ENCODE assay signal across 25 cellular contexts in the genomic region with DNA sequence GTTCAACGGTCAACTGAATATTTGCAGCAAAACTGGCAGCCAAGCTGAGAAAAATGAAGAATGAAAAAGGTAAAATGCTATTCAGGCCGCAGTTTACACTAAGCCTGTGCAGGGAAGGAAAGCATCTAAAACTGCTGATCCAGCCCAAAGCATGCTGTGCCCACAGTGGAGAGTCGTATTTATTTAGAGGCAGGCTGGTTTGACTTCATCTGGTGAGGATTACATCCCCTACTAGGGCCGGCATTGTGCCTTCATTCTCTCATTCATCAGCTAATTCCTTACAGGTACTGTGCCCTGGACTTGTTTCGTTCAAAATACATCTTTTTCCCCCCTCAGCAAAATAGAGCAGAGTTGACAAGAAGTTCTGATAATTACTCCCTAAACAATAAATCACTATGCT.
DNase-seq lines count a peak whose midpoint lies in the region; ATAC-seq, FAIRE-seq and TF ChIP-seq lines count a peak whose summit lies in the region.
"Had no signal": no experiment of that assay in that cellular context is flagged by ENCODE, and none has a peak within 500 bp of the region (broad histone marks: within the 10 kb centered on the region; RNA-seq: fewer than 3 reads in every experiment).

No MANE protein-coding gene starts in this region.

- H3K9me3 ChIP-seq in H1 (ENCODE audit: insufficient read depth in 2 of 2, low read depth in 1 of 2, low read length in 1 of 2) (no peaks in the 10 kb centered on the region), neural progenitor cell (ENCODE audit: low read depth) (no peaks in the 10 kb centered on the region)
- H3K9me3 ChIP-seq: BLaER1 treated with 17β-estradiol and CSF1 and Interleukin-3, amounts not matched to agents 10 nM and 100 nM; Caco-2 had no signal

- H2BK5ac ChIP-seq in H1 (ENCODE audit: low read depth, low read length) = no peak overlapping the region

- POLR2A ChIA-PET in WTC11 (lab: Charles Lee) (no interaction called here), H1 (lab: Charles Lee; ENCODE audit: partially characterized antibody) (no interaction called here)

- H3K27ac ChIP-seq in GM23338 (ENCODE audit: low read depth) (no peak overlapping the region), H1 (ENCODE audit: low read depth, low read length) (no peak overlapping the region), neural progenitor cell (peak overlapping the region; percentile 41)
- H3K27ac ChIP-seq: BLaER1 treated with 17β-estradiol and CSF1 and Interleukin-3, amounts not matched to agents 10 nM and 100 nM; C4-2B had no signal

- no peak overlapping the region for H4K5ac ChIP-seq in H1 (ENCODE audit: insufficient read length, low read depth, low read length)

- no peak for TF ChIP-seq EP300 in H1 (IDR thresholded peaks at IDR 0.05; ENCODE audit: borderline replicate concordance in 1 of 2, low read depth in 2 of 2, low read length in 2 of 2)

- DNase-seq in GM23338 (ENCODE audit: low spot score) (no peak), WTC11 (ENCODE audit: low spot score) (no peak), H1 (ENCODE audit: low read depth in 1 of 2, low spot score in 2 of 2) (no peak), neural progenitor cell (ENCODE audit: low spot score) (peak; percentile 57), CD1c-positive myeloid dendritic cell (ENCODE audit: extremely low spot score) (no peak)
- DNase-seq: 8988T; AML-193; Caco-2; Calu3; CD4-positive, alpha-beta memory T cell; CD4-positive, CD25-positive, alpha-beta regulatory T cell; CD8-positive, alpha-beta memory T cell; DMS79 treated with DMSO at 0.1 percent for 48 hours; GF-D8 had no signal

- 0 out of 2 replicates have a peak, but pooled peaks cover 6% of the 10 kb centered on the region for H3K9me2 ChIP-seq in GM23338 (ENCODE audit: insufficient read depth)

- no peak overlapping the region for H2BK120ac ChIP-seq in H1 (replicated peaks; ENCODE audit: low read depth, low read length)

- no peaks in the 10 kb centered on the region for H3K36me3 ChIP-seq in GM23338 (ENCODE audit: insufficient read depth)
- H3K36me3 ChIP-seq in H1 (ENCODE audit: control insufficient read depth in 2 of 4, insufficient read depth in 4 of 4, low read length in 3 of 4) = no peaks in the 10 kb centered on the region
- no peaks in the 10 kb centered on the region for H3K36me3 ChIP-seq in neural progenitor cell
- H3K36me3 ChIP-seq: BLaER1 treated with 17β-estradiol and CSF1 and Interleukin-3, amounts not matched to agents 10 nM and 100 nM had no signal

- H4K91ac ChIP-seq in H1 (replicated peaks; ENCODE audit: insufficient read length, low read length) = no peak overlapping the region

- H3K4me3 ChIP-seq in GM23338 (no peak overlapping the region), H1 (ENCODE audit: extremely low read depth in 1 of 4, insufficient read depth in 2 of 4, low read depth in 3 of 4, low read length in 4 of 4) (no peak overlapping the region), neural progenitor cell (no peak overlapping the region)
- H3K4me3 ChIP-seq: BLaER1 treated with 17β-estradiol and CSF1 and Interleukin-3, amounts not matched to agents 10 nM and 100 nM had no signal

- 86% methylated on average over 5 of the region's 5 CpGs; no CpG with 5 or more reads in 1 of the 2 experiments for WGBS in H1 (ENCODE audit: extremely low coverage in 1 of 2, insufficient coverage in 1 of 2, insufficient read length in 1 of 2, insufficient replicate concordance in 2 of 2, low coverage in 1 of 2, low lambda C conversion rate in 2 of 2, missing lambda C conversion rate in 1 of 2), 2 experiments

- no peak overlapping the region for H3K56ac ChIP-seq in H1 (replicated peaks; ENCODE audit: insufficient read length, low read depth, low read length)

- H3K27me3 ChIP-seq in GM23338 (ENCODE audit: insufficient read depth) (no peaks in the 10 kb centered on the region), H1 (replicated peaks in 1 of 4; ENCODE audit: control insufficient read depth in 3 of 4, extremely low read depth in 1 of 4, insufficient read depth in 3 of 4, low read length in 3 of 4) (no peaks in the 10 kb centered on the region; a peak in 1 of 7 replicates), neural progenitor cell (no peaks in the 10 kb centered on the region)
- H3K27me3 ChIP-seq: BLaER1 treated with 17β-estradiol and CSF1 and Interleukin-3, amounts not matched to agents 10 nM and 100 nM had no signal

- H3K27me3 Mint-ChIP-seq in GM23338 (ENCODE audit: insufficient read depth, low read depth, poor library complexity) (no peaks in the 10 kb centered on the region), WTC11 (ENCODE audit: low read depth) (peaks cover 6% of the 10 kb centered on the region), neural progenitor cell (ENCODE audit: insufficient read depth, low read depth) (peaks cover 2% of the 10 kb centered on the region)

- H3K9me3 Mint-ChIP-seq in GM23338 (no peaks in the 10 kb centered on the region; the same call in 2 of the 3 replicates), WTC11 (no peaks in the 10 kb centered on the region), neural progenitor cell (no peaks in the 10 kb centered on the region)
- H3K9me3 Mint-ChIP-seq: CD8-positive, alpha-beta memory T cell had no signal

- no peaks in the 10 kb centered on the region for H3F3A ChIP-seq in GM23338 (replicated peaks; ENCODE audit: low read depth)
- H3F3A ChIP-seq in neural progenitor cell (ENCODE audit: low read depth) = peaks cover 26% of the 10 kb centered on the region

- TF ChIP-seq CTCF in GM23338 (conservative IDR thresholded peaks at IDR 0.05; ENCODE audit: low read depth in 2 of 2) (no peak), WTC11 (IDR thresholded peaks at IDR 0.05) (no peak), H1 (IDR thresholded peaks at IDR 0.05; ENCODE audit: control extremely low read depth in 1 of 3, insufficient read depth in 1 of 3, low read depth in 1 of 3, low read length in 3 of 3) (no peak), neural progenitor cell (IDR thresholded peaks at IDR 0.05) (no peak)

- no peak for FAIRE-seq in H1 (lab: Jason Lieb, UNC)
- FAIRE-seq: A204.1, D721Med, G401.6, GM12891, GM19239 had no signal

- CTCF ChIA-PET in WTC11 (lab: Charles Lee) = no interaction called here
- CTCF ChIA-PET in H1 (lab: Charles Lee; ENCODE audit: partially characterized antibody) = interaction anchor here (0.7 to 2.2 kb wide), 3 partner anchors 44 to 196 kb away, joined by 3 to 5 read pairs (median 3); no protein-coding TSS in a partner anchor

- H3K4me2 ChIP-seq in GM23338 = no peak overlapping the region
- no peak overlapping the region for H3K4me2 ChIP-seq in H1 (ENCODE audit: insufficient read depth in 1 of 2, low read depth in 2 of 2, low read length in 2 of 2)
- no peak overlapping the region for H3K4me2 ChIP-seq in neural progenitor cell
- H3K4me2 ChIP-seq: BLaER1 treated with 17β-estradiol and CSF1 and Interleukin-3, amounts not matched to agents 10 nM and 100 nM had no signal

- H3K9ac ChIP-seq in H1 (replicated peaks in 1 of 4; ENCODE audit: extremely low read depth in 1 of 4, low read depth in 3 of 4, low read length in 3 of 4) (no peak overlapping the region), neural progenitor cell (no peak overlapping the region)
- H3K9ac ChIP-seq: BLaER1 treated with 17β-estradiol and CSF1 and Interleukin-3, amounts not matched to agents 10 nM and 100 nM had no signal

- H4K8ac ChIP-seq in H1 (ENCODE audit: extremely low read depth, insufficient read depth, low read length) = no peak overlapping the region

- H3K14ac ChIP-seq in H1 (ENCODE audit: insufficient read length) = no peak overlapping the region

- H3K23ac ChIP-seq in H1 (ENCODE audit: insufficient read length) = no peak overlapping the region

- no peak overlapping the region for H3K18ac ChIP-seq in H1 (ENCODE audit: extremely low read depth, low read length)

- no peaks in the 10 kb centered on the region for H3K79me2 ChIP-seq in GM23338 (replicated peaks; ENCODE audit: insufficient read depth)
- H3K79me2 ChIP-seq in H1 (ENCODE audit: control insufficient read depth in 1 of 2, insufficient read depth in 2 of 2, low read length in 2 of 2) = no peaks in the 10 kb centered on the region
- H3K79me2 ChIP-seq in neural progenitor cell (ENCODE audit: low read depth) = no peaks in the 10 kb centered on the region

- no peak overlapping the region for H2AK5ac ChIP-seq in H1 (ENCODE audit: low read depth, low read length)

- ATAC-seq in GM23338 (peak; percentile 51; the same call in 2 of the 3 replicates), WTC11 (peak; percentile 35; the same call in 1 of the 2 replicates), HG03280 (IDR thresholded peaks at IDR 0.05; ENCODE audit: unreplicated experiment) (no peak), GM21576 (IDR thresholded peaks at IDR 0.05; ENCODE audit: unreplicated experiment) (no peak), HG02759 (IDR thresholded peaks at IDR 0.05; ENCODE audit: unreplicated experiment) (no peak)

- no peaks in the 10 kb centered on the region for H3K79me1 ChIP-seq in H1 (ENCODE audit: low read depth, low read length)

- TF ChIP-seq POLR2A in H1 (IDR thresholded peaks at IDR 0.05; ENCODE audit: control extremely low read depth in 1 of 2, low read depth in 2 of 2, low read length in 2 of 2) = no peak

- H3K4me1 ChIP-seq in GM23338 (ENCODE audit: insufficient read depth) = peaks cover 48% of the 10 kb centered on the region
- peaks cover 0 to 7% (median 4%) of the 10 kb centered on the region in 4 experiments; a peak in 4 of 7 replicates for H3K4me1 ChIP-seq in H1 (replicated peaks in 1 of 4; ENCODE audit: control insufficient read depth in 3 of 4, insufficient read depth in 4 of 4, low read length in 3 of 4)
- peaks cover 24% of the 10 kb centered on the region for H3K4me1 ChIP-seq in neural progenitor cell
- H3K4me1 ChIP-seq: Caco-2 had no signal

- 0 out of 2 replicates have a peak overlapping the region, but pooled peaks have one; percentile 59 for H2AFZ ChIP-seq in GM23338
- H2AFZ ChIP-seq in H1 (ENCODE audit: low read length) = no peak overlapping the region
- no peak overlapping the region for H2AFZ ChIP-seq in neural progenitor cell (replicated peaks)

- no peaks in the 10 kb centered on the region for H3K23me2 ChIP-seq in H1 (ENCODE audit: low read depth, low read length)

- peaks cover 45% of the 10 kb centered on the region for H3K4me1 Mint-ChIP-seq in GM23338
- peaks cover 48% of the 10 kb centered on the region for H3K4me1 Mint-ChIP-seq in WTC11
- H3K4me1 Mint-ChIP-seq in neural progenitor cell = peaks cover 39% of the 10 kb centered on the region
- H3K4me1 Mint-ChIP-seq: B cell; CD4-positive, alpha-beta memory T cell; CD4-positive, CD25-positive, alpha-beta regulatory T cell; CD8-positive, alpha-beta memory T cell had no signal

- H2BK15ac ChIP-seq in H1 (ENCODE audit: low read length) = 0 out of 2 replicates have a peak overlapping the region, but pooled peaks have one; percentile 4

- H2BK20ac ChIP-seq in H1 (ENCODE audit: low read length) = no peak overlapping the region

- no peak for TF ChIP-seq RAD21 in H1 (IDR thresholded peaks at IDR 0.05 in 1 of 2, conservative IDR thresholded peaks at IDR 0.05 in 1 of 2; ENCODE audit: low read depth in 2 of 2, low read length in 2 of 2)

- no peaks in the 10 kb centered on the region for H4K20me1 ChIP-seq in GM23338 (replicated peaks; ENCODE audit: insufficient read depth)
- H4K20me1 ChIP-seq in H1 (replicated peaks in 1 of 2; ENCODE audit: control insufficient read depth in 1 of 2, insufficient read depth in 2 of 2, low read length in 2 of 2) = no peaks in the 10 kb centered on the region
- H4K20me1 ChIP-seq in neural progenitor cell (ENCODE audit: low read depth) = no peaks in the 10 kb centered on the region
- H4K20me1 ChIP-seq: BLaER1 treated with 17β-estradiol and CSF1 and Interleukin-3, amounts not matched to agents 10 nM and 100 nM had no signal

- no peak overlapping the region for H2BK12ac ChIP-seq in H1 (ENCODE audit: low read depth, low read length)

- H3K36me3 Mint-ChIP-seq in GM23338 (ENCODE audit: low read depth) (no peaks in the 10 kb centered on the region), WTC11 (no peaks in the 10 kb centered on the region), neural progenitor cell (no peaks in the 10 kb centered on the region)
- H3K36me3 Mint-ChIP-seq: CD4-positive, alpha-beta memory T cell; CD4-positive, CD25-positive, alpha-beta regulatory T cell; CD8-positive, alpha-beta memory T cell had no signal

- no peak overlapping the region for H3K27ac Mint-ChIP-seq in GM23338
- H3K27ac Mint-ChIP-seq in WTC11 = no peak overlapping the region
- H3K27ac Mint-ChIP-seq in neural progenitor cell = no peak overlapping the region
- H3K27ac Mint-ChIP-seq: B cell; CD4-positive, alpha-beta memory T cell; CD8-positive, alpha-beta memory T cell had no signal

- no peak overlapping the region for H3K4me3 Mint-ChIP-seq in GM23338
- H3K4me3 Mint-ChIP-seq in WTC11 = no peak overlapping the region
- no peak overlapping the region for H3K4me3 Mint-ChIP-seq in neural progenitor cell
- H3K4me3 Mint-ChIP-seq: B cell; CD4-positive, alpha-beta memory T cell; CD4-positive, CD25-positive, alpha-beta regulatory T cell; CD8-positive, alpha-beta memory T cell had no signal

- H3K4ac ChIP-seq in H1 (replicated peaks; ENCODE audit: insufficient read length, low read depth, low read length) = no peak overlapping the region

Comparison
In these comparisons a context has a peak if more than half of its experiments do, and no peak if none do; other contexts are left out.
1. ATAC-seq: peak in GM23338 (single experiment) and WTC11 (single experiment); none in HG03280 (single experiment), GM21576 (single experiment) and HG02759 (single experiment).